In the genomic region with DNA sequence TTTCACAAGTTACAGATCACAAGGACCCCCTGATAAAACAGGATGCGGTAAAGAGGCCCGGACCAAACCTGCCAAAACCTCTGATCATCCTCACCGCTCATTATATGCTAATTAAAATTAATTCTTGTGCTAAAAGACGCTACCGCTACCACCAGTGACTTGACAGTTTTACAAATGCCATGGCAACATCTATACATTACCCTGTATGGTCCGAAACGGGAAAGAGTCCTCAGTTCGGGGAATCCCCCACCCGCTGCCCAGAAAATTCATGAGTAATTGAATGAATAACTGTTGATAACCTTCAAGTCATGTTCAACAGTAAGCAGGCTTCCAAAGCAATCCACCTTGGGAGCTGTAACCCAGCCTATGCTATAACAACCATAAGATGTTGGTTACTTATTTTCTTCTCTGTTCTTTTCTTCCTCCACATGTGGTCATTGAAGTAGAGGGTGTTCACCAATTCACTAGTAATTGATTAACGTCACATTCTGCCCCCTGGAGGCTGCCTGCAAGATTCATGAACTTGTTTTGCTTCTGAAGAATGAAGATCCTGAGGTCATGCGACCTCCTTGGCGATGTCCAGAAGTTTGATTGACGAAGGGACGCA, we compare ENCODE assay signal across 1 cellular context.
TF ChIP-seq lines count a peak whose summit lies in the region.

No MANE protein-coding gene starts in this region.

TF ChIP-seq in neural cell, 6 proteins besides CTCF, POLR2A, EP300 and RAD21 (continued from another document):
- TF ChIP-seq, protein P1, sequence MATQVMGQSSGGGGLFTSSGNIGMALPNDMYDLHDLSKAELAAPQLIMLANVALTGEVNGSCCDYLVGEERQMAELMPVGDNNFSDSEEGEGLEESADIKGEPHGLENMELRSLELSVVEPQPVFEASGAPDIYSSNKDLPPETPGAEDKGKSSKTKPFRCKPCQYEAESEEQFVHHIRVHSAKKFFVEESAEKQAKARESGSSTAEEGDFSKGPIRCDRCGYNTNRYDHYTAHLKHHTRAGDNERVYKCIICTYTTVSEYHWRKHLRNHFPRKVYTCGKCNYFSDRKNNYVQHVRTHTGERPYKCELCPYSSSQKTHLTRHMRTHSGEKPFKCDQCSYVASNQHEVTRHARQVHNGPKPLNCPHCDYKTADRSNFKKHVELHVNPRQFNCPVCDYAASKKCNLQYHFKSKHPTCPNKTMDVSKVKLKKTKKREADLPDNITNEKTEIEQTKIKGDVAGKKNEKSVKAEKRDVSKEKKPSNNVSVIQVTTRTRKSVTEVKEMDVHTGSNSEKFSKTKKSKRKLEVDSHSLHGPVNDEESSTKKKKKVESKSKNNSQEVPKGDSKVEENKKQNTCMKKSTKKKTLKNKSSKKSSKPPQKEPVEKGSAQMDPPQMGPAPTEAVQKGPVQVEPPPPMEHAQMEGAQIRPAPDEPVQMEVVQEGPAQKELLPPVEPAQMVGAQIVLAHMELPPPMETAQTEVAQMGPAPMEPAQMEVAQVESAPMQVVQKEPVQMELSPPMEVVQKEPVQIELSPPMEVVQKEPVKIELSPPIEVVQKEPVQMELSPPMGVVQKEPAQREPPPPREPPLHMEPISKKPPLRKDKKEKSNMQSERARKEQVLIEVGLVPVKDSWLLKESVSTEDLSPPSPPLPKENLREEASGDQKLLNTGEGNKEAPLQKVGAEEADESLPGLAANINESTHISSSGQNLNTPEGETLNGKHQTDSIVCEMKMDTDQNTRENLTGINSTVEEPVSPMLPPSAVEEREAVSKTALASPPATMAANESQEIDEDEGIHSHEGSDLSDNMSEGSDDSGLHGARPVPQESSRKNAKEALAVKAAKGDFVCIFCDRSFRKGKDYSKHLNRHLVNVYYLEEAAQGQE (IDR thresholded peaks at IDR 0.05; ENCODE audit: borderline replicate concordance), result no peak
